Comparison of ENCODE assay signal across 8 cellular contexts in the genomic region with DNA sequence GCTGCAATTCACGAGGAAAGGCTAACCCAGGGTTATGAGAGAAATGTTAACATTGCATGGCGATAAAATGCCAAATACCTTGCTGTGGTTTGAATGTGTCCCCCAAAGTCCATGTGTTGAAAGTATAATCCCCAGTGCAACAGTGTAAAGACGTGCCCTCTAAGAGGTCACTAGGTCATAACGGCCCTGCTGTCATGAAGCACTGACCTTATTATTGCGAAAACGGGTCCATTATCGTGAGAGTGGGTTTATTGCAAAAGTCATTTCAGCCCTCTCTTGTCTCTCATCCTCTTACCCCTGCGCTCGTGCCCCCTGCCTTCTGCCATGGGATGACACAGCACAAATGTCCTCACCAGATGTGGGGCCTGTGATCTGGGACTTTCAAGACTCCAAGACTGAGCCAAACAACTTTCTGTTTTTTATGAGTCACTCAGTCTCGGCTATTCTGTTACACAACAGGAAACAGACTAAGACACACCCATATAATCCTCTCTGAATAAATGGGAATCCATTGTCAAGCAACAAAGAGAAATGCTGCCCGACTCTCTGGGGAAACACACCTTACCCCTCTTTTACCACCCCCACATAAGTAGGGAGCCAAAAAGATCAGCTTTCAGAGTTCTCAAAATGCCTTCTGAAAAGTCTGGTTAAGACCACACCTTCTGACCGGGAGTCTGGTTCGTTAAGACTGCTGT.
A peak's percentile ranks its signal among the peaks of the same experiment; 100 is the strongest.
DNase-seq lines count a peak whose midpoint lies in the region; ATAC-seq and TF ChIP-seq lines count a peak whose summit lies in the region.

No MANE protein-coding gene starts in this region.

- intact Hi-C loops in A673 (cut with micrococcal nuclease; ENCODE audit: unreplicated experiment): loop anchor here (2.0 kb wide), 1 partner anchor 251 kb away; no protein-coding TSS in a partner anchor

- no peaks in the 10 kb centered on the region for H3K27me3 ChIP-seq in A673 (replicated peaks; ENCODE audit: insufficient read depth, low read depth, low read length, poor library complexity)

- H3K27ac Mint-ChIP-seq in stimulated activated naive B cell treated with anti-CD40 and anti-IgM and Interleukin-4, amounts not matched to agents 10 μg/mL and 1 μg/mL and 100 μg/mL, for 72 hours: no peak overlapping the region

- CTCF ChIA-PET in A673 (lab: Charles Lee): no interaction called here

- H3K36me3 Mint-ChIP-seq in stimulated activated naive B cell treated with anti-CD40 and anti-IgM and Interleukin-4, amounts not matched to agents 10 μg/mL and 1 μg/mL and 100 μg/mL, for 72 hours: no peaks in the 10 kb centered on the region

- POLR2A ChIA-PET in A673 (lab: Charles Lee; ENCODE audit: low non-redundant PET): no interaction called here

- H3K4me3 ChIP-seq in A673 (ENCODE audit: low read depth, low read length, poor library complexity, severe bottlenecking): no peak overlapping the region

- H3K27ac ChIP-seq in A673 (ENCODE audit: low read depth, low read length, poor library complexity, severe bottlenecking): peak overlapping the region; percentile 92

- H3K36me3 ChIP-seq in A673 (ENCODE audit: insufficient read depth, low read length, poor library complexity, severe bottlenecking): no peaks in the 10 kb centered on the region

- H3K4me1 Mint-ChIP-seq in stimulated activated naive B cell treated with anti-CD40 and anti-IgM and Interleukin-4, amounts not matched to agents 10 μg/mL and 1 μg/mL and 100 μg/mL, for 72 hours: peaks cover 14 to 30% of the 10 kb centered on the region in 2 donors

- DNase-seq in A673 (ENCODE audit: low spot score) (peak; percentile 96), SKM-1 treated with dmso at 0.1 percent for 144 hours (lab: John Stamatoyannopoulos, UW; ENCODE audit: unreplicated experiment) (peak; percentile 84), astrocyte of the hippocampus (ENCODE audit: low read depth, low spot score) (peak; percentile 13), kidney tubule cell (ENCODE audit: low spot score) (peak; percentile 69), retina (no peak), NCI-H1105 treated with DMSO at 0.1 percent for 48 hours (lab: John Stamatoyannopoulos, UW) (no peak)
- DNase-seq in stimulated activated naive B cell treated with anti-CD40 and anti-IgM and Interleukin-4, amounts not matched to agents 10 μg/mL and 1 μg/mL and 100 μg/mL, for 72 hours: no peak

- H3K27me3 Mint-ChIP-seq in stimulated activated naive B cell treated with anti-CD40 and anti-IgM and Interleukin-4, amounts not matched to agents 10 μg/mL and 1 μg/mL and 100 μg/mL, for 72 hours: peaks cover 5 to 7% of the 10 kb centered on the region in 2 donors

- H3K4me1 ChIP-seq in A673 (ENCODE audit: insufficient read depth, low read length, poor library complexity, severe bottlenecking): peaks cover 37% of the 10 kb centered on the region

- TF ChIP-seq CTCF in A673 (conservative IDR thresholded peaks at IDR 0.05; ENCODE audit: low read depth, low read length): 0 out of 2 replicates have a peak, but pooled peaks have one; percentile 17

- TSS peak; percentile 89 for BruUV-seq in A673 (replicated peaks; lab: Mats Ljungman, UMichigan)

- H3K9me3 Mint-ChIP-seq in stimulated activated naive B cell treated with anti-CD40 and anti-IgM and Interleukin-4, amounts not matched to agents 10 μg/mL and 1 μg/mL and 100 μg/mL, for 72 hours: peaks cover 0 to 2% of the 10 kb centered on the region in 2 donors

- no peaks in the 10 kb centered on the region for H3K9me3 ChIP-seq in A673 (ENCODE audit: low read depth, low read length, poor library complexity, severe bottlenecking)

- ATAC-seq in HG02938 (IDR thresholded peaks at IDR 0.05; ENCODE audit: unreplicated experiment): peak; percentile 72
- ATAC-seq in stimulated activated naive B cell treated with anti-CD40 and anti-IgM and Interleukin-4, amounts not matched to agents 10 μg/mL and 1 μg/mL and 100 μg/mL, for 72 hours (replicated peaks): peak; percentile 42 to 50

- no peak overlapping the region for H3K4me3 Mint-ChIP-seq in stimulated activated naive B cell treated with anti-CD40 and anti-IgM and Interleukin-4, amounts not matched to agents 10 μg/mL and 1 μg/mL and 100 μg/mL, for 72 hours

Comparison
In these comparisons a context has a peak if more than half of its experiments do, and no peak if none do; other contexts are left out.
1. DNase-seq: peak in A673 (single experiment), SKM-1 treated with dmso at 0.1 percent for 144 hours (single experiment), astrocyte of the hippocampus (single experiment) and kidney tubule cell (single experiment); none in stimulated activated naive B cell treated with anti-CD40 and anti-IgM and Interleukin-4, amounts not matched to agents 10 μg/mL and 1 μg/mL and 100 μg/mL, for 72 hours (single experiment), retina (single experiment) and NCI-H1105 treated with DMSO at 0.1 percent for 48 hours (single experiment).